Comparison of ENCODE assay signal across 10 cellular contexts in genomic region chr7:30765359-30765758, GRCh38. TPM values are rescaled to one million over a fixed set of nuclear protein-coding genes. Genes with fewer than 3 reads are reported as not detected.
"Had no signal": no experiment of that assay in that cellular context is flagged by ENCODE, and none has a peak within 500 bp of the region (broad histone marks: within the 10 kb centered on the region; RNA-seq: fewer than 3 reads in every experiment).

No MANE protein-coding gene starts in this region.

- H2AFZ ChIP-seq: hepatocyte had no signal

- H3K4me3 Mint-ChIP-seq: activated CD4-positive, alpha-beta memory T cell treated with anti-CD3 and anti-CD28 coated beads for 36 hours had no signal

- H3K9me3 Mint-ChIP-seq: activated CD4-positive, alpha-beta memory T cell treated with anti-CD3 and anti-CD28 coated beads for 36 hours had no signal

- H3K36me3 ChIP-seq: cardiac muscle cell, colonic mucosa had no signal

- H3K4me2 ChIP-seq: hepatocyte had no signal

- H3K27ac ChIP-seq: colonic mucosa, skin epidermis had no signal

- DNase-seq: activated CD4-positive, alpha-beta memory T cell treated with anti-CD3 and anti-CD28 coated beads for 36 hours; activated CD4-positive, CD25-positive, alpha-beta regulatory T cell treated with anti-CD3 and anti-CD28 coated beads, Interleukin-2, amount 50 U/mL, for 72 hours; activated naive CD4-positive, alpha-beta T cell; colonic mucosa; effector CD4-positive, alpha-beta T cell; kidney had no signal

- H3K4me3 ChIP-seq: cardiac muscle cell, colonic mucosa, hepatocyte, skin epidermis had no signal

- H3K4me1 ChIP-seq: colonic mucosa had no signal

- H3K27ac Mint-ChIP-seq: activated CD4-positive, alpha-beta memory T cell treated with anti-CD3 and anti-CD28 coated beads for 36 hours had no signal

- H3K27me3 Mint-ChIP-seq: activated CD4-positive, alpha-beta memory T cell treated with anti-CD3 and anti-CD28 coated beads for 36 hours had no signal

- H3K36me3 Mint-ChIP-seq: activated CD4-positive, alpha-beta memory T cell treated with anti-CD3 and anti-CD28 coated beads for 36 hours had no signal

- H3K9me3 ChIP-seq: colonic mucosa had no signal

- H3K27me3 ChIP-seq: cardiac muscle cell, colonic mucosa, hepatocyte had no signal

RNA-seq across cellular contexts. Expression of gene INMT, which starts 13.4 kb away (rescaled TPM):
- total RNA-seq: activated CD4-positive, alpha-beta memory T cell treated with anti-CD3 and anti-CD28 coated beads for 36 hours; SK-MEL-5 had no signal
